In genomic region chr13:111652676-111653075, GRCh38 we compare ENCODE assay signal across 25 cellular contexts.
A peak's percentile ranks its signal among the peaks of the same experiment; 100 is the strongest.
DNase-seq lines count a peak whose midpoint lies in the region; ATAC-seq and TF ChIP-seq lines count a peak whose summit lies in the region.
"Had no signal": no experiment of that assay in that cellular context is flagged by ENCODE, and none has a peak within 500 bp of the region (broad histone marks: within the 10 kb centered on the region; RNA-seq: fewer than 3 reads in every experiment).

No MANE protein-coding gene starts in this region.

- intact Hi-C loops in cardiac septum (cut with DNase I): no loop called here
- intact Hi-C loops in right cardiac atrium (cut with DNase I): no loop called here
- intact Hi-C loops in activated CD4-positive, alpha-beta T cell treated with anti-CD3 and anti-CD28 coated beads, Interleukin-2, amount 10 ng/mL, durations not matched to agents 24 days and 14 days (cut with micrococcal nuclease): no loop called here

- H3K27ac ChIP-seq in right cardiac atrium (ENCODE audit: low read length) (no peak overlapping the region), coronary artery (no peak overlapping the region), SJCRH30 (no peak overlapping the region)
- H3K27ac ChIP-seq: BLaER1 had no signal

- H3K4me1 ChIP-seq in right cardiac atrium (ENCODE audit: control insufficient read depth, insufficient read depth, low read length) (no peaks in the 10 kb centered on the region), SJCRH30 (no peaks in the 10 kb centered on the region)
- H3K4me1 ChIP-seq: BE2C had no signal

- no peak for ATAC-seq in right cardiac atrium

- no peak overlapping the region for H3K4me3 ChIP-seq in right cardiac atrium (ENCODE audit: low read length)
- H3K4me3 ChIP-seq in coronary artery: no peak overlapping the region
- H3K4me3 ChIP-seq in SJCRH30: no peak overlapping the region
- H3K4me3 ChIP-seq: BLaER1 had no signal

- H3K4me1 Mint-ChIP-seq in endothelial cell (ENCODE audit: unreplicated experiment) (peaks cover 4% of the 10 kb centered on the region), osteocyte (ENCODE audit: unreplicated experiment) (no peaks in the 10 kb centered on the region)
- no peaks in the 10 kb centered on the region for H3K4me1 Mint-ChIP-seq in activated CD4-positive, alpha-beta T cell treated with anti-CD3 and anti-CD28 coated beads, Interleukin-2, amount 10 ng/mL, durations not matched to agents 24 days and 14 days
- H3K4me1 Mint-ChIP-seq: CD14-positive monocyte; CD4-positive, alpha-beta memory T cell; CD4-positive, CD25-positive, alpha-beta regulatory T cell; CD8-positive, alpha-beta memory T cell had no signal

- no peaks in the 10 kb centered on the region for H3K36me3 ChIP-seq in SJCRH30
- H3K36me3 ChIP-seq: BE2C, BLaER1 had no signal

- 74% methylated on average over 6 of the region's 6 CpGs for WGBS in right cardiac atrium

- H3K4me3 Mint-ChIP-seq in endothelial cell (ENCODE audit: unreplicated experiment): no peak overlapping the region
- no peak overlapping the region for H3K4me3 Mint-ChIP-seq in osteocyte (ENCODE audit: unreplicated experiment)
- H3K4me3 Mint-ChIP-seq in activated CD4-positive, alpha-beta T cell treated with anti-CD3 and anti-CD28 coated beads, Interleukin-2, amount 10 ng/mL, durations not matched to agents 24 days and 14 days: no peak overlapping the region
- H3K4me3 Mint-ChIP-seq: CD14-positive monocyte; CD4-positive, alpha-beta memory T cell; CD4-positive, CD25-positive, alpha-beta regulatory T cell; CD8-positive, alpha-beta memory T cell had no signal

- H3K36me3 Mint-ChIP-seq in endothelial cell (ENCODE audit: low read depth, unreplicated experiment) (no peaks in the 10 kb centered on the region), osteocyte (ENCODE audit: unreplicated experiment) (no peaks in the 10 kb centered on the region)
- no peaks in the 10 kb centered on the region for H3K36me3 Mint-ChIP-seq in activated CD4-positive, alpha-beta T cell treated with anti-CD3 and anti-CD28 coated beads, Interleukin-2, amount 10 ng/mL, durations not matched to agents 24 days and 14 days (ENCODE audit: low read depth)
- H3K36me3 Mint-ChIP-seq: CD14-positive monocyte; CD4-positive, alpha-beta memory T cell; CD4-positive, CD25-positive, alpha-beta regulatory T cell; CD8-positive, alpha-beta memory T cell had no signal

- H3K27me3 ChIP-seq in right cardiac atrium (ENCODE audit: control insufficient read depth, insufficient read depth) (no peaks in the 10 kb centered on the region), SJCRH30 (no peaks in the 10 kb centered on the region)
- H3K27me3 ChIP-seq: BLaER1 had no signal

- H3K9me3 Mint-ChIP-seq in endothelial cell (ENCODE audit: unreplicated experiment) (no peaks in the 10 kb centered on the region), osteocyte (ENCODE audit: unreplicated experiment) (no peaks in the 10 kb centered on the region)
- no peaks in the 10 kb centered on the region for H3K9me3 Mint-ChIP-seq in activated CD4-positive, alpha-beta T cell treated with anti-CD3 and anti-CD28 coated beads, Interleukin-2, amount 10 ng/mL, durations not matched to agents 24 days and 14 days

- H3K9me3 ChIP-seq in right cardiac atrium (ENCODE audit: control insufficient read depth, low read length): no peaks in the 10 kb centered on the region
- H3K9me3 ChIP-seq in SJCRH30 (replicated peaks): no peaks in the 10 kb centered on the region
- H3K9me3 ChIP-seq: BE2C, BLaER1 had no signal

- DNase-seq in cardiac septum (ENCODE audit: low spot score) (peak; percentile 43), right cardiac atrium (no peak), coronary artery (ENCODE audit: low spot score) (peak; percentile 35), endothelial cell (ENCODE audit: low spot score) (peak; percentile 0), osteocyte (ENCODE audit: extremely low spot score, unreplicated experiment) (peak; percentile 72), NCI-H226 (no peak), SJCRH30 (no peak)
- DNase-seq in activated CD4-positive, alpha-beta T cell treated with anti-CD3 and anti-CD28 coated beads, Interleukin-2, amount 10 ng/mL, durations not matched to agents 24 days and 14 days: no peak
- DNase-seq: 8988T; ACHN; BE2C; C1 segment of cervical spinal cord; CD4-positive, alpha-beta memory T cell; CD4-positive, CD25-positive, alpha-beta regulatory T cell; CD8-positive, alpha-beta memory T cell; COR-L47; DMS 273 treated with DMSO at 0.1 percent for 48 hours; DMS153; DMS53; DMS79; DND-41; EL; GF-D8 had no signal

- H3K27ac Mint-ChIP-seq in endothelial cell (ENCODE audit: unreplicated experiment) (no peak overlapping the region), osteocyte (ENCODE audit: unreplicated experiment) (no peak overlapping the region)
- no peak overlapping the region for H3K27ac Mint-ChIP-seq in activated CD4-positive, alpha-beta T cell treated with anti-CD3 and anti-CD28 coated beads, Interleukin-2, amount 10 ng/mL, durations not matched to agents 24 days and 14 days
- H3K27ac Mint-ChIP-seq: CD14-positive monocyte; CD4-positive, alpha-beta memory T cell; CD4-positive, CD25-positive, alpha-beta regulatory T cell; CD8-positive, alpha-beta memory T cell had no signal

- H3K27me3 Mint-ChIP-seq in endothelial cell (ENCODE audit: unreplicated experiment): peaks cover 4% of the 10 kb centered on the region
- H3K27me3 Mint-ChIP-seq in osteocyte (ENCODE audit: unreplicated experiment): peaks cover 2% of the 10 kb centered on the region
- peaks cover 6% of the 10 kb centered on the region for H3K27me3 Mint-ChIP-seq in activated CD4-positive, alpha-beta T cell treated with anti-CD3 and anti-CD28 coated beads, Interleukin-2, amount 10 ng/mL, durations not matched to agents 24 days and 14 days

- no peak for TF ChIP-seq CTCF in coronary artery (IDR thresholded peaks at IDR 0.05)
- TF ChIP-seq CTCF in endothelial cell (IDR thresholded peaks at IDR 0.05; ENCODE audit: unreplicated experiment): no peak
- no peak for TF ChIP-seq CTCF in osteocyte (IDR thresholded peaks at IDR 0.05)

Comparison
In these comparisons a context has a peak if more than half of its experiments do, and no peak if none do; other contexts are left out.
1. DNase-seq: peak in cardiac septum (single experiment), coronary artery (single experiment), endothelial cell (single experiment) and osteocyte (single experiment); none in right cardiac atrium (0 of 3), NCI-H226 (single experiment), SJCRH30 (0 of 2) and activated CD4-positive, alpha-beta T cell treated with anti-CD3 and anti-CD28 coated beads, Interleukin-2, amount 10 ng/mL, durations not matched to agents 24 days and 14 days (single experiment).